ENCODE assay signal across 10 cellular contexts in the genomic region with DNA sequence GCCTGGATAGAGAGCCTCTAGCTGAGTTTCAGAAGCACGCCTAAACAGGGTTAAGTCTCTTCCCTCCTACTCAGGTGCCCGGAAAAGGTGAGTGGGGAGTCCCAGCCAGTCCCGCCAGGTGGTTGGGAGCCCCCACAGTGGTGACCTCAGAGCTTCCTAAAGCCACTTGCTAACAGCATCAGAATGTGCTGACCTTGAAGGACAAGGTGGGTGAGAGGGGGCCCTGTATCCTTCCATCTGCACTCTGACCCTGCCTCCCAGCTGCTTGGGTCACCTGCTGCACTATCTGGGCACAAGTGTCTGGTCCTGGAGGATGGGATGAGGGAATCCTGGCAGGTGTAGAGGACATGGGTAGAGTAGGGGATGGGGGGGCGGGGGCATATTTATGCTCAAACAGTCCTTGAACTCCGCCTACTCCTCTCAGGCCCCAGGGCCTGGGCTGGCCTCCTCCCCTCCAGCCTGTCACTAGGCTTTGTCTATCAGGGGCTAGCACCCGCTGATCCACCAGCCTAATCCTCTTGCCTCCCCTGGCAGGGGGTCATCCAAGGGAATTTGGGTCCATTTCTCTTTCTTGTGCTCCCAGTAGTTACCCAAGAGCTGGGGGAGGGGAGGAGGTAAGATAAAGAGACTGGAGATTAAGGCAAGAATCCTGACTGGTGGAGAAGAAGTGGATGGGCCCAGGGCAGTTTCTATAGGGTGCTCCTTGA. TPM values are rescaled to one million over a fixed set of nuclear protein-coding genes. Genes with fewer than 3 reads are reported as not detected.
DNase-seq lines count a peak whose midpoint lies in the region; ATAC-seq and TF ChIP-seq lines count a peak whose summit lies in the region.
"Had no signal": no experiment of that assay in that cellular context is flagged by ENCODE, and none has a peak within 500 bp of the region (broad histone marks: within the 10 kb centered on the region; RNA-seq: fewer than 3 reads in every experiment).

No MANE protein-coding gene starts in this region.

- no peaks in the 10 kb centered on the region for H3F3A ChIP-seq in SK-N-SH (replicated peaks; ENCODE audit: insufficient read depth)

- H3K36me3 ChIP-seq in SK-N-SH (replicated peaks in 1 of 2; ENCODE audit: control insufficient read depth in 1 of 2, insufficient read depth in 2 of 2, low read length in 1 of 2) (no peaks in the 10 kb centered on the region), ectodermal cell (ENCODE audit: control insufficient read depth, insufficient read depth, low read length) (no peaks in the 10 kb centered on the region), stomach (no peaks in the 10 kb centered on the region)

- no peak overlapping the region for H3K4me2 ChIP-seq in SK-N-SH

- no peaks in the 10 kb centered on the region for H3K9me2 ChIP-seq in SK-N-SH

- POLR2A ChIA-PET in SK-N-SH (lab: Yijun Ruan, JAX) = no interaction called here

- DNase-seq in SK-N-SH = peak; percentile 8
- DNase-seq in stomach = no peak
- DNase-seq in NCI-H2081 treated with DMSO at 0.1 percent for 48 hours (lab: John Stamatoyannopoulos, UW) = no peak
- DNase-seq: activated CD8-positive, alpha-beta T cell treated with anti-CD3 and anti-CD28 coated beads, Interleukin-2, amount 10 ng/mL, durations not matched to agents 7 days and 5 days; cortex of kidney; NCI-H1048; T-helper 2 cell had no signal

- H3K4me1 ChIP-seq in SK-N-SH (ENCODE audit: control insufficient read depth in 1 of 2, insufficient read depth in 2 of 2, low read depth in 1 of 2, low read length in 1 of 2) = peaks cover 4 to 75% of the 10 kb centered on the region in 2 experiments
- H3K4me1 ChIP-seq in ectodermal cell (ENCODE audit: control insufficient read depth, insufficient read depth, low read length) = peaks cover 59% of the 10 kb centered on the region
- H3K4me1 ChIP-seq in stomach = peaks cover 39 to 86% (median 63%) of the 10 kb centered on the region in 4 donors

- no peak for TF ChIP-seq RAD21 in SK-N-SH (IDR thresholded peaks at IDR 0.05; ENCODE audit: low read length)

- H3K4me3 ChIP-seq in SK-N-SH (ENCODE audit: low read depth in 2 of 2, low read length in 1 of 2) (no peak overlapping the region), ectodermal cell (ENCODE audit: insufficient read depth, low read depth, low read length) (peak overlapping the region; percentile 2), stomach (no peak overlapping the region)

- TF ChIP-seq CTCF in SK-N-SH (IDR thresholded peaks at IDR 0.05) = no peak
- no peak for TF ChIP-seq CTCF in stomach (IDR thresholded peaks at IDR 0.05)

- no peaks in the 10 kb centered on the region for H3K27me3 ChIP-seq in SK-N-SH (ENCODE audit: insufficient read depth)
- H3K27me3 ChIP-seq in ectodermal cell (ENCODE audit: control insufficient read depth, insufficient read depth, low read length, poor library complexity, severe bottlenecking) = peaks cover 5% of the 10 kb centered on the region
- no peaks in the 10 kb centered on the region for H3K27me3 ChIP-seq in stomach

- no peaks in the 10 kb centered on the region for H4K20me1 ChIP-seq in SK-N-SH (ENCODE audit: insufficient read depth)

- H2AFZ ChIP-seq in SK-N-SH (ENCODE audit: low read depth) = no peak overlapping the region

- H3K27ac ChIP-seq in SK-N-SH (ENCODE audit: low read depth in 2 of 2, low read length in 1 of 2) = no peak overlapping the region
- H3K27ac ChIP-seq in ectodermal cell (ENCODE audit: insufficient read depth, low read depth, low read length, poor library complexity, severe bottlenecking) = peak overlapping the region; percentile 16
- peak overlapping the region in 3 of 5 donors; percentile 81 to 93 (median 81) for H3K27ac ChIP-seq in stomach

- TF ChIP-seq POLR2A in stomach (IDR thresholded peaks at IDR 0.05) = no peak

- no peaks in the 10 kb centered on the region for H3K79me2 ChIP-seq in SK-N-SH (ENCODE audit: insufficient read depth)

- CTCF ChIA-PET in SK-N-SH (lab: Yijun Ruan, JAX) = interaction anchor here (0.7 to 22.5 kb wide), 6 partner anchors 14 to 99 kb away, joined by 3 to 390 read pairs (median 126); a partner anchor contains a TSS

- ATAC-seq in SK-N-SH treated with all-trans-retinoic acid at 6 μM for 48 hours (no peak), GM18511 (IDR thresholded peaks at IDR 0.05; ENCODE audit: unreplicated experiment) (no peak)
- ATAC-seq: activated CD8-positive, alpha-beta T cell treated with anti-CD3 and anti-CD28 coated beads, Interleukin-2, amount 10 ng/mL, durations not matched to agents 7 days and 5 days had no signal

- 88% methylated on average over 2 of the region's 6 CpGs for WGBS in SK-N-SH (ENCODE audit: low lambda C conversion rate)
- WGBS in ectodermal cell, 2 experiments = 41 to 43% methylated on average over 6 of the region's 6 CpGs
- 65 to 81% (median 75%) methylated on average over 5 to 6 of the region's 6 CpGs for whole genome bisulfite sequencing in stomach, 5 donors

- no peak overlapping the region for H3K9ac ChIP-seq in SK-N-SH

- intact Hi-C loops in stomach (cut with DNase I; ENCODE audit: low total_unique reads) = no loop called here

- TF ChIP-seq EP300 in SK-N-SH (IDR thresholded peaks at IDR 0.05; ENCODE audit: borderline replicate concordance in 1 of 2, low read depth in 1 of 2, low read length in 1 of 2) (no peak), stomach (IDR thresholded peaks at IDR 0.05) (no peak)

- no peaks in the 10 kb centered on the region for H3K9me3 ChIP-seq in SK-N-SH
- H3K9me3 ChIP-seq in ectodermal cell (ENCODE audit: control insufficient read depth, low read length) = no peaks in the 10 kb centered on the region
- no peaks in the 10 kb centered on the region for H3K9me3 ChIP-seq in stomach

TF ChIP-seq in SK-N-SH, 30 proteins besides CTCF, POLR2A, EP300 and RAD21:
- TF ChIP-seq SMC3 (IDR thresholded peaks at IDR 0.05; ENCODE audit: low read depth, low read length) (no peak), EZH2phosphoT487 (IDR thresholded peaks at IDR 0.05; ENCODE audit: borderline replicate concordance, low read depth) (no peak), CHD2 (IDR thresholded peaks at IDR 0.05; ENCODE audit: low read length, partially characterized antibody) (no peak)
- TF ChIP-seq, protein P1, sequence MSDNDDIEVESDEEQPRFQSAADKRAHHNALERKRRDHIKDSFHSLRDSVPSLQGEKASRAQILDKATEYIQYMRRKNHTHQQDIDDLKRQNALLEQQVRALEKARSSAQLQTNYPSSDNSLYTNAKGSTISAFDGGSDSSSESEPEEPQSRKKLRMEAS (IDR thresholded peaks at IDR 0.05; ENCODE audit: low read depth) = no peak

RNA-seq across cellular contexts. Expression of a gene that starts 3.4 kb away (rescaled TPM):
- polyA plus RNA-seq in SK-N-SH (2012; rRNA removed) (0.81 and 0.97 TPM in 2 replicates), stomach (1 to 10 TPM; 1.4 to 7.8 (median 2.6) TPM)
- 0.46 and 0.60 TPM in 2 replicates for polyA plus RNA-seq in SK-N-SH (2012; cell fraction: cytosol; rRNA removed)
- 1.6 TPM in 2 replicates for polyA plus RNA-seq in SK-N-SH (2012; cell fraction: nucleus; rRNA removed)
- 6.7 TPM for polyA plus RNA-seq in ectodermal cell (2013, experiment 1 of 4)
- 7.9 TPM for polyA plus RNA-seq in ectodermal cell (2013, experiment 2 of 4)
- 5.2 TPM for polyA plus RNA-seq in ectodermal cell (2013, experiment 3 of 4)
- 4.1 TPM for polyA plus RNA-seq in ectodermal cell (2013, experiment 4 of 4)
- 10 to 100 TPM in 1 of 5 donors, 1 to 10 TPM in 4; 1.4 to 17.4 (median 3.1) TPM for total RNA-seq in stomach

RNA-seq across cellular contexts. Expression of a gene that starts 31.6 kb away (rescaled TPM):
- not detected in 2 replicates for polyA plus RNA-seq in SK-N-SH (2012; rRNA removed)
- not detected in 2 replicates for polyA plus RNA-seq in SK-N-SH (2012; cell fraction: cytosol; rRNA removed)
- not detected in 2 replicates for polyA plus RNA-seq in SK-N-SH (2012; cell fraction: nucleus; rRNA removed)
- polyA plus RNA-seq in ectodermal cell (2013, experiment 1 of 4) = not detected
- 0.05 TPM for polyA plus RNA-seq in ectodermal cell (2013, experiment 2 of 4)
- polyA plus RNA-seq in ectodermal cell (2013, experiment 3 of 4) = not detected
- not detected for polyA plus RNA-seq in ectodermal cell (2013, experiment 4 of 4)
- not detected for total RNA-seq in stomach
- polyA plus RNA-seq in stomach = not detected
- total RNA-seq: activated CD8-positive, alpha-beta T cell treated with anti-CD3 and anti-CD28 coated beads, Interleukin-2, amount 10 ng/mL, durations not matched to agents 7 days and 5 days had no signal

RNA-seq across cellular contexts. Expression of a gene that starts 37.4 kb away (rescaled TPM):
- polyA plus RNA-seq in SK-N-SH (2012; rRNA removed) (0.71 and 0.76 TPM in 2 replicates), stomach (10 to 100 TPM; 12.7 to 30.3 (median 20.6) TPM)
- polyA plus RNA-seq in SK-N-SH (2012; cell fraction: cytosol; rRNA removed) = 0.53 and 0.84 TPM in 2 replicates
- polyA plus RNA-seq in SK-N-SH (2012; cell fraction: nucleus; rRNA removed) = 1.2 and 1.4 TPM in 2 replicates
- polyA plus RNA-seq in ectodermal cell (2013, experiment 1 of 4) = 3.1 TPM
- 3.4 TPM for polyA plus RNA-seq in ectodermal cell (2013, experiment 2 of 4)
- polyA plus RNA-seq in ectodermal cell (2013, experiment 3 of 4) = 4.5 TPM
- polyA plus RNA-seq in ectodermal cell (2013, experiment 4 of 4) = 6.6 TPM
- 100 to 1,000 TPM in 1 of 5 donors, 10 to 100 TPM in 4; 11.4 to 169 (median 17.4) TPM for total RNA-seq in stomach
- total RNA-seq: activated CD8-positive, alpha-beta T cell treated with anti-CD3 and anti-CD28 coated beads, Interleukin-2, amount 10 ng/mL, durations not matched to agents 7 days and 5 days had no signal

RNA-seq across cellular contexts. Expression of a gene that starts 43.8 kb away (rescaled TPM):
- polyA plus RNA-seq in SK-N-SH (2012; rRNA removed) (26.6 and 31.9 TPM in 2 replicates), stomach (10 to 100 TPM in 2 of 3 donors, 1 to 10 TPM in 1; 7.0 to 14.8 (median 10.3) TPM)
- polyA plus RNA-seq in SK-N-SH (2012; cell fraction: cytosol; rRNA removed) = 14.5 and 21.8 TPM in 2 replicates
- 10.4 and 12.2 TPM in 2 replicates for polyA plus RNA-seq in SK-N-SH (2012; cell fraction: nucleus; rRNA removed)
- polyA plus RNA-seq in ectodermal cell (2013, experiment 1 of 4) = 66.9 TPM
- 67.5 TPM for polyA plus RNA-seq in ectodermal cell (2013, experiment 2 of 4)
- 65.3 TPM for polyA plus RNA-seq in ectodermal cell (2013, experiment 3 of 4)
- 71.5 TPM for polyA plus RNA-seq in ectodermal cell (2013, experiment 4 of 4)
- 10 to 100 TPM in 2 of 5 donors, 1 to 10 TPM in 2, not detected in 1; 1.3 to 45.8 (median 11.7) TPM for total RNA-seq in stomach

RNA-seq across cellular contexts. Expression of a gene that starts 44.9 kb away (rescaled TPM):
- polyA plus RNA-seq in SK-N-SH (2012; rRNA removed) (1,091 and 1,905 TPM in 2 replicates), stomach (10 to 100 TPM in 1 of 3 donors, 1 to 10 TPM in 2; 4.9 to 13.7 (median 7.6) TPM)
- polyA plus RNA-seq in SK-N-SH (2012; cell fraction: cytosol; rRNA removed) = 451 and 1,082 TPM in 2 replicates
- polyA plus RNA-seq in SK-N-SH (2012; cell fraction: nucleus; rRNA removed) = 429 and 498 TPM in 2 replicates
- polyA plus RNA-seq in ectodermal cell (2013, experiment 1 of 4) = 87.0 TPM
- polyA plus RNA-seq in ectodermal cell (2013, experiment 2 of 4) = 89.0 TPM
- polyA plus RNA-seq in ectodermal cell (2013, experiment 3 of 4) = 73.9 TPM
- 82.9 TPM for polyA plus RNA-seq in ectodermal cell (2013, experiment 4 of 4)
- total RNA-seq in stomach = 10 to 100 TPM in 2 of 5 donors, 1 to 10 TPM in 3; 1.2 to 12.5 (median 8.1) TPM
- total RNA-seq: activated CD8-positive, alpha-beta T cell treated with anti-CD3 and anti-CD28 coated beads, Interleukin-2, amount 10 ng/mL, durations not matched to agents 7 days and 5 days had no signal

Comparison
In these comparisons a context has a peak if more than half of its experiments do, and no peak if none do; other contexts are left out.
1. H3K27ac ChIP-seq: peak in ectodermal cell (single experiment) and stomach (3 of 5); none in SK-N-SH (0 of 2).
2. RNA of a gene that starts 37.4 kb away (polyA plus RNA-seq): 12.7 to 30.3 TPM in stomach; 0.53 to 1.4 TPM in SK-N-SH; every median in the first group is over 4 times any median in the second.